In genomic region chr10:31878486-31878885, GRCh38 we compare ENCODE assay signal across 16 cellular contexts. TPM values are rescaled to one million over a fixed set of nuclear protein-coding genes. Genes with fewer than 3 reads are reported as not detected.
DNase-seq lines count a peak whose midpoint lies in the region; ATAC-seq and TF ChIP-seq lines count a peak whose summit lies in the region.
"Had no signal": no experiment of that assay in that cellular context is flagged by ENCODE, and none has a peak within 500 bp of the region (broad histone marks: within the 10 kb centered on the region; RNA-seq: fewer than 3 reads in every experiment).

No MANE protein-coding gene starts in this region.

- ATAC-seq in CD4-positive, alpha-beta T cell (ENCODE audit: poor library complexity) = no peak
- ATAC-seq in HCT116 = no peak
- no peak for ATAC-seq in WTC11

- TF ChIP-seq CTCF in CD4-positive, alpha-beta T cell (IDR thresholded peaks at IDR 0.05) = no peak
- TF ChIP-seq CTCF in HCT116 (IDR thresholded peaks at IDR 0.05 in 2 of 3, conservative IDR thresholded peaks at IDR 0.05 in 1 of 3; ENCODE audit: borderline replicate concordance in 1 of 3, insufficient read depth in 1 of 3, low read depth in 2 of 3, low read length in 2 of 3) (no peak), WTC11 (IDR thresholded peaks at IDR 0.05) (no peak)

- H2AFZ ChIP-seq in HCT116 (ENCODE audit: low read depth, low read length, poor library complexity, severe bottlenecking) (no peak overlapping the region), mesenchymal stem cell (ENCODE audit: low read depth, low read length) (no peak overlapping the region)

- H3K4me1 ChIP-seq in HCT116 (ENCODE audit: control insufficient read depth in 1 of 2, insufficient read depth in 2 of 2, low read length in 2 of 2) = peaks cover 74 to 95% of the 10 kb centered on the region in 2 experiments
- peaks cover 6% of the 10 kb centered on the region for H3K4me1 ChIP-seq in mesenchymal stem cell (ENCODE audit: control insufficient read depth, insufficient read depth, low read depth, low read length)

- no peaks in the 10 kb centered on the region for H4K20me1 ChIP-seq in HCT116 (ENCODE audit: insufficient read depth)

- no peak for DNase-seq in CD4-positive, alpha-beta T cell
- DNase-seq in HCT116 (ENCODE audit: low read depth, low spot score) = no peak
- DNase-seq in WTC11 (ENCODE audit: low spot score) = no peak
- DNase-seq in mesenchymal stem cell = no peak
- no peak for DNase-seq in amniotic stem cell (lab: John Stamatoyannopoulos, UW)
- DNase-seq in stimulated activated CD4-positive, alpha-beta T cell treated with anti-CD3 and anti-CD28 coated beads, Interleukin-2, amount 100 ng/mL, for 48 hours = no peak
- no peak for DNase-seq in activated T-helper 2 cell treated with anti-CD3 and anti-CD28 coated beads, Interferon-gamma antibody, Interleukin-2, Interleukin-4, amounts not matched to agents 10 μg/mL and 5 μg/mL and 100 μg/mL, durations not matched to agents 14 hours and 24 hours and 36 hours (ENCODE audit: low spot score)
- DNase-seq: C1 segment of cervical spinal cord; CD4-positive, alpha-beta memory T cell; DMS153; DMS79 treated with DMSO at 0.1 percent for 48 hours; EL; HFFc6 had no signal

- H3K4me3 Mint-ChIP-seq in CD4-positive, alpha-beta T cell = no peak overlapping the region
- no peak overlapping the region for H3K4me3 Mint-ChIP-seq in WTC11
- H3K4me3 Mint-ChIP-seq in activated T-helper 2 cell treated with anti-CD3 and anti-CD28 coated beads, Interferon-gamma antibody, Interleukin-2, Interleukin-4, amounts not matched to agents 10 μg/mL and 5 μg/mL and 100 μg/mL, durations not matched to agents 14 hours and 24 hours and 36 hours (ENCODE audit: low read depth) = no peak overlapping the region
- H3K4me3 Mint-ChIP-seq: B cell; CD4-positive, alpha-beta memory T cell; HFFc6 had no signal

- H2BK120ac ChIP-seq in mesenchymal stem cell (ENCODE audit: low read depth, low read length) = no peak overlapping the region

- intact Hi-C loops in CD4-positive, alpha-beta T cell (cut with DNase I, micrococcal nuclease) = no loop called here
- intact Hi-C loops in HCT116 (cut with micrococcal nuclease) = no loop called here
- intact Hi-C loops in activated T-helper 2 cell treated with anti-CD3 and anti-CD28 coated beads, Interferon-gamma antibody, Interleukin-2, Interleukin-4, amounts not matched to agents 10 μg/mL and 5 μg/mL and 100 μg/mL, durations not matched to agents 14 hours and 24 hours and 36 hours (cut with micrococcal nuclease) = loop anchor here (5.0 kb wide), 1 partner anchor 44 kb away; no protein-coding TSS in a partner anchor

- no peak overlapping the region for H2BK5ac ChIP-seq in mesenchymal stem cell (ENCODE audit: low read depth, low read length, poor library complexity, severe bottlenecking)

- TF ChIP-seq RAD21 in HCT116 (IDR thresholded peaks at IDR 0.05; ENCODE audit: low read depth) = no peak

- BruUV-seq in HCT116 (replicated peaks; lab: Mats Ljungman, UMichigan) = no TSS peak

- CTCF ChIA-PET in CD4-positive, alpha-beta T cell (lab: Charles Lee) = interaction anchor here (0.5 kb wide), 1 partner anchor 590 kb away, joined by 4 read pairs; no protein-coding TSS in a partner anchor
- CTCF ChIA-PET in HCT116 (lab: Charles Lee) (no interaction called here), WTC11 (lab: Charles Lee) (interaction anchor here (0.6 kb wide), 1 partner anchor 71 kb away, joined by 7 read pairs; no protein-coding TSS in a partner anchor)

- H2AK5ac ChIP-seq in mesenchymal stem cell (ENCODE audit: low read length, severe bottlenecking) = no peak overlapping the region

- H3K79me1 ChIP-seq in mesenchymal stem cell (replicated peaks; ENCODE audit: low read length, poor library complexity, severe bottlenecking) = peaks cover 13% of the 10 kb centered on the region

- no peak overlapping the region for H3K14ac ChIP-seq in mesenchymal stem cell (ENCODE audit: low read length in 2 of 2)

- H3K9me2 ChIP-seq in HCT116 (ENCODE audit: insufficient read depth) = no peaks in the 10 kb centered on the region

- no peak overlapping the region for H3K27ac ChIP-seq in CD4-positive, alpha-beta T cell (ENCODE audit: low read depth, low read length)
- H3K27ac ChIP-seq in HCT116 (ENCODE audit: low read depth, low read length) = peak overlapping the region; percentile 50; the same call in 1 of the 2 replicates
- peak overlapping the region; percentile 35 for H3K27ac ChIP-seq in mesenchymal stem cell (ENCODE audit: low read length, poor library complexity, severe bottlenecking)
- H3K27ac ChIP-seq: HL-60 had no signal

- H3K27ac Mint-ChIP-seq in CD4-positive, alpha-beta T cell = peak overlapping the region; percentile 49
- H3K27ac Mint-ChIP-seq in WTC11 = peak overlapping the region; percentile 77
- no peak overlapping the region for H3K27ac Mint-ChIP-seq in activated T-helper 2 cell treated with anti-CD3 and anti-CD28 coated beads, Interferon-gamma antibody, Interleukin-2, Interleukin-4, amounts not matched to agents 10 μg/mL and 5 μg/mL and 100 μg/mL, durations not matched to agents 14 hours and 24 hours and 36 hours
- H3K27ac Mint-ChIP-seq: B cell, HFFc6 had no signal

- no peak overlapping the region for H2BK12ac ChIP-seq in mesenchymal stem cell (ENCODE audit: low read length in 2 of 2)

- H3K4me1 Mint-ChIP-seq in CD4-positive, alpha-beta T cell (ENCODE audit: low read depth) = peaks cover 59% of the 10 kb centered on the region
- H3K4me1 Mint-ChIP-seq in WTC11 = peaks cover 29% of the 10 kb centered on the region
- peaks cover 18% of the 10 kb centered on the region for H3K4me1 Mint-ChIP-seq in activated T-helper 2 cell treated with anti-CD3 and anti-CD28 coated beads, Interferon-gamma antibody, Interleukin-2, Interleukin-4, amounts not matched to agents 10 μg/mL and 5 μg/mL and 100 μg/mL, durations not matched to agents 14 hours and 24 hours and 36 hours (ENCODE audit: low read depth)

- H3K79me2 ChIP-seq in HCT116 (ENCODE audit: insufficient read depth, low read length) = peaks cover 98% of the 10 kb centered on the region

- H3K27me3 ChIP-seq in CD4-positive, alpha-beta T cell (ENCODE audit: control insufficient read depth, insufficient read depth, low read length) = no peaks in the 10 kb centered on the region
- H3K27me3 ChIP-seq in HCT116 (ENCODE audit: insufficient read depth, low read length) (no peaks in the 10 kb centered on the region), mesenchymal stem cell (ENCODE audit: control insufficient read depth in 1 of 2, insufficient read depth in 1 of 2, low read length in 2 of 2) (no peaks in the 10 kb centered on the region)

- H3K36me3 Mint-ChIP-seq in CD4-positive, alpha-beta T cell (ENCODE audit: low read depth) = peaks cover 8% of the 10 kb centered on the region
- no peaks in the 10 kb centered on the region for H3K36me3 Mint-ChIP-seq in WTC11
- no peaks in the 10 kb centered on the region for H3K36me3 Mint-ChIP-seq in activated T-helper 2 cell treated with anti-CD3 and anti-CD28 coated beads, Interferon-gamma antibody, Interleukin-2, Interleukin-4, amounts not matched to agents 10 μg/mL and 5 μg/mL and 100 μg/mL, durations not matched to agents 14 hours and 24 hours and 36 hours (ENCODE audit: low read depth)

- peak overlapping the region; percentile 54 for H3K4me2 ChIP-seq in HCT116 (ENCODE audit: low read length)
- H3K4me2 ChIP-seq in mesenchymal stem cell (ENCODE audit: low read length, poor library complexity, severe bottlenecking) = no peak overlapping the region

- no peaks in the 10 kb centered on the region for H3K9me3 ChIP-seq in CD4-positive, alpha-beta T cell (ENCODE audit: control insufficient read depth, low read length)
- H3K9me3 ChIP-seq in HCT116 (ENCODE audit: control insufficient read depth in 1 of 2, insufficient read depth in 1 of 2, low read depth in 1 of 2, low read length in 2 of 2) (no peaks in the 10 kb centered on the region), mesenchymal stem cell (ENCODE audit: control insufficient read depth, low read length) (no peaks in the 10 kb centered on the region)
- H3K9me3 ChIP-seq: HAP-1 had no signal

- no peaks in the 10 kb centered on the region for H3K27me3 Mint-ChIP-seq in CD4-positive, alpha-beta T cell
- H3K27me3 Mint-ChIP-seq in WTC11 (ENCODE audit: low read depth) = no peaks in the 10 kb centered on the region
- peaks cover 1% of the 10 kb centered on the region for H3K27me3 Mint-ChIP-seq in activated T-helper 2 cell treated with anti-CD3 and anti-CD28 coated beads, Interferon-gamma antibody, Interleukin-2, Interleukin-4, amounts not matched to agents 10 μg/mL and 5 μg/mL and 100 μg/mL, durations not matched to agents 14 hours and 24 hours and 36 hours (ENCODE audit: low read depth)
- H3K27me3 Mint-ChIP-seq: B cell; CD4-positive, alpha-beta memory T cell had no signal

- no peak overlapping the region for H3K4ac ChIP-seq in mesenchymal stem cell (ENCODE audit: low read depth in 1 of 2, low read length in 2 of 2)

- H3K9me3 Mint-ChIP-seq in CD4-positive, alpha-beta T cell = no peaks in the 10 kb centered on the region
- H3K9me3 Mint-ChIP-seq in WTC11 = no peaks in the 10 kb centered on the region
- no peaks in the 10 kb centered on the region for H3K9me3 Mint-ChIP-seq in activated T-helper 2 cell treated with anti-CD3 and anti-CD28 coated beads, Interferon-gamma antibody, Interleukin-2, Interleukin-4, amounts not matched to agents 10 μg/mL and 5 μg/mL and 100 μg/mL, durations not matched to agents 14 hours and 24 hours and 36 hours
- H3K9me3 Mint-ChIP-seq: CD4-positive, alpha-beta memory T cell; HFFc6 had no signal

- no peak overlapping the region for H4K8ac ChIP-seq in mesenchymal stem cell (ENCODE audit: low read length)

- H3K4me3 ChIP-seq in HCT116 (replicated peaks in 1 of 2; ENCODE audit: low read depth in 1 of 2, low read length in 2 of 2) = no peak overlapping the region
- no peak overlapping the region for H3K4me3 ChIP-seq in mesenchymal stem cell (ENCODE audit: insufficient read depth in 1 of 2, low read depth in 1 of 2, low read length in 2 of 2)
- H3K4me3 ChIP-seq: HAP-1 had no signal

- no peak overlapping the region for H3K18ac ChIP-seq in mesenchymal stem cell (ENCODE audit: low read depth in 1 of 2, low read length in 2 of 2)

- POLR2A ChIA-PET in CD4-positive, alpha-beta T cell (lab: Charles Lee) = interaction anchor here (1.2 to 1.5 kb wide), 2 partner anchors 35 to 49 kb away, joined by 3 read pairs; no protein-coding TSS in a partner anchor
- POLR2A ChIA-PET in HCT116 (lab: Charles Lee) (interaction anchor here (1.1 kb wide), 1 partner anchor 9 kb away, joined by 4 read pairs; no protein-coding TSS in a partner anchor), WTC11 (lab: Charles Lee) (no interaction called here)

- no peak overlapping the region for H2BK15ac ChIP-seq in mesenchymal stem cell (ENCODE audit: low read depth, poor library complexity, severe bottlenecking)

- peak overlapping the region; percentile 29; the same call in 1 of the 2 replicates for H3K9ac ChIP-seq in HCT116 (ENCODE audit: low read length)
- H3K9ac ChIP-seq in mesenchymal stem cell (ENCODE audit: low read length) = no peak overlapping the region

- H3K36me3 ChIP-seq in HCT116 (ENCODE audit: control insufficient read depth in 1 of 2, insufficient read depth in 2 of 2, low read length in 2 of 2) = no peaks in the 10 kb centered on the region
- H3K36me3 ChIP-seq in mesenchymal stem cell (ENCODE audit: control insufficient read depth in 1 of 2, insufficient read depth in 2 of 2, low read depth in 1 of 2, low read length in 2 of 2) = peaks cover 0 to 5% of the 10 kb centered on the region in 2 experiments
- H3K36me3 ChIP-seq: HAP-1 had no signal

- no peak overlapping the region for H3K23ac ChIP-seq in mesenchymal stem cell (ENCODE audit: low read length in 2 of 2)

- H4K91ac ChIP-seq in mesenchymal stem cell (ENCODE audit: low read length) = no peak overlapping the region

- RAD21 ChIA-PET in HCT116 (lab: Charles Lee; ENCODE audit: low non-redundant PET in 1 of 2, low total read pairs in 2 of 2, uncharacterized antibody in 2 of 2, unreplicated experiment in 2 of 2) = no interaction called here

- TF ChIP-seq POLR2A in HCT116 (IDR thresholded peaks at IDR 0.05; ENCODE audit: borderline replicate concordance, extremely low read depth, insufficient read depth, insufficient read length) = no peak

RNA-seq across cellular contexts. Expression of gene ARHGAP12, which starts 50.1 kb away (rescaled TPM):
- total RNA-seq in CD4-positive, alpha-beta T cell = 10 to 100 TPM; 40.3 to 41.1 TPM
- 80.3 TPM for total RNA-seq in HCT116 (2021; ENCODE audit: unreplicated experiment)
- polyA plus RNA-seq in HCT116 (2012) = 17.4 and 25.6 TPM in 2 replicates
- 34.1 to 39.5 TPM (median 36.9 TPM) in 3 replicates for total RNA-seq in WTC11 (2021)
- polyA plus RNA-seq in mesenchymal stem cell (2013, experiment 1 of 2) = 20.8 TPM
- polyA plus RNA-seq in mesenchymal stem cell (2013, experiment 2 of 2) = 20.0 TPM
- 2.7 and 3.5 TPM in 2 replicates for total RNA-seq in activated T-helper 2 cell treated with anti-CD3 and anti-CD28 coated beads, Interferon-gamma antibody, Interleukin-2, Interleukin-4, amounts not matched to agents 10 μg/mL and 5 μg/mL and 100 μg/mL, durations not matched to agents 14 hours and 24 hours and 36 hours
